ENCODE assay signal across 8 cellular contexts in the genomic region with DNA sequence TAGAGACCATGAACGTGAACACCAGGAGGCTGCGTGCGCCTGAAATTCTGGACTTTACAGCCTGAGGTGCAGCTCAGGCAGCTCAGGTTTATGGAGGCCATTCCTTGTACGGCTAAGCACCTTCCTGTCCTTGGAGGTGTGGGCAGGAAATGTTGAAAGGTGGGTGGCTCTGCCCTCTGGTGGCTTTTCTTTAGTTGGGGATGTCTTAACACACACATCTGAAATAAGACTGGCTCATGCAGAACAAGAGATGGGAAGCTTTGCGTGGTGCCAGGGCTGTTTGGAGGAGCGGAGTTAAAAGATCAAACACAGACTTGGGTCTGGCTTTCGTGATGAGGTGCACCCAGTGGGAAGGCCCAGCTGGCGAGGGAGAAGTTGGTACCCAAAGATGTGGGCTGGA.
DNase-seq lines count a peak whose midpoint lies in the region; ATAC-seq and TF ChIP-seq lines count a peak whose summit lies in the region.

No MANE protein-coding gene starts in this region.

- peaks cover 21% of the 10 kb centered on the region for H3K4me1 Mint-ChIP-seq in nephron

- H3K9me3 Mint-ChIP-seq in nephron: no peaks in the 10 kb centered on the region

- DNase-seq in DMS53 treated with DMSO at 0.1 percent for 48 hours (lab: John Stamatoyannopoulos, UW; ENCODE audit: unreplicated experiment): peak; percentile 0
- peak; percentile 34 for DNase-seq in NCI-H146 treated with DMSO at 0.1 percent for 48 hours (lab: John Stamatoyannopoulos, UW; ENCODE audit: unreplicated experiment)
- DNase-seq in dorsolateral prefrontal cortex: peak in 1 of 10 donors; percentile 45
- no peak for DNase-seq in AML-193 (lab: John Stamatoyannopoulos, UW)
- DNase-seq in KG1 (lab: John Stamatoyannopoulos, UW): no peak

- peak overlapping the region in 2 of 3 experiments; percentile 17 to 39 for H3K27ac Mint-ChIP-seq in nephron

- peaks cover 23% of the 10 kb centered on the region for H3K36me3 Mint-ChIP-seq in nephron (ENCODE audit: low read depth)

- H3K4me3 Mint-ChIP-seq in nephron: no peak overlapping the region

- no peak for ATAC-seq in GM21723 (IDR thresholded peaks at IDR 0.05; ENCODE audit: unreplicated experiment)
- no peak for ATAC-seq in GM18520 (IDR thresholded peaks at IDR 0.05; ENCODE audit: unreplicated experiment)

- no peak overlapping the region for H3K4me3 ChIP-seq in dorsolateral prefrontal cortex

- H3K27me3 Mint-ChIP-seq in nephron (ENCODE audit: low read depth): no peaks in the 10 kb centered on the region

- peak overlapping the region in 12 of 59 donors; percentile 2 to 63 (median 38) for H3K27ac ChIP-seq in dorsolateral prefrontal cortex

- intact Hi-C loops in dorsolateral prefrontal cortex (cut with DNase I): loop anchor here in 1 of 2 donors (5.0 kb wide), 1 partner anchor 52 kb away; no protein-coding TSS in a partner anchor

- no peaks in the 10 kb centered on the region for H3K27me3 ChIP-seq in dorsolateral prefrontal cortex

- TF ChIP-seq CTCF in dorsolateral prefrontal cortex (IDR thresholded peaks at IDR 0.05 in 54 of 56, conservative IDR thresholded peaks at IDR 0.05 in 2 of 56; ENCODE audit: low read depth in 1 of 56, partially characterized antibody in 56 of 56) (peak in 52 of 56 donors; percentile 14 to 67 (median 42)), nephron (IDR thresholded peaks at IDR 0.05; ENCODE audit: unreplicated experiment in 3 of 3) (peak in 1 of 3 experiments; percentile 14)

Comparison
In these comparisons a context has a peak if more than half of its experiments do, and no peak if none do; other contexts are left out.
1. DNase-seq: peak in DMS53 treated with DMSO at 0.1 percent for 48 hours (single experiment) and NCI-H146 treated with DMSO at 0.1 percent for 48 hours (single experiment); none in AML-193 (0 of 2) and KG1 (single experiment).